ENCODE assay signal across 9 cellular contexts in genomic region chr3:128929364-128929763, GRCh38.
"Had no signal": no experiment of that assay in that cellular context is flagged by ENCODE, and none has a peak within 500 bp of the region (broad histone marks: within the 10 kb centered on the region; RNA-seq: fewer than 3 reads in every experiment).

No MANE protein-coding gene starts in this region.

- DNase-seq: GM23248, GOT3, H7, H9, HCEC 1CT, HFFc6 had no signal

- H3K9ac ChIP-seq: GM23248 had no signal

- H3K4me3 ChIP-seq: GM23248, GM23338, HAP-1 had no signal

- H3K9me3 ChIP-seq: HAP-1 had no signal

- H3K4me1 ChIP-seq: HAP-1 had no signal

- H3K4me1 Mint-ChIP-seq: GM23338, H9 had no signal

- H3K36me3 ChIP-seq: HAP-1 had no signal

- H3K4me2 ChIP-seq: GM23338 had no signal

- H3K27ac ChIP-seq: GM23248 had no signal

- H3K4me3 Mint-ChIP-seq: GM23338, H9, HFFc6 had no signal

- ATAC-seq: GM23338, HCT116 had no signal

- H2AFZ ChIP-seq: GM23248, GM23338 had no signal

- H3K27ac Mint-ChIP-seq: GM23338, H9, HFFc6 had no signal
